22 cellular contexts compared by ENCODE assay signal in genomic region chr2:237383991-237384671, GRCh38. TPM values are rescaled to one million over a fixed set of nuclear protein-coding genes. Genes with fewer than 3 reads are reported as not detected.
A peak's percentile ranks its signal among the peaks of the same experiment; 100 is the strongest.
DNase-seq lines count a peak whose midpoint lies in the region; TF ChIP-seq lines count a peak whose summit lies in the region.
"Had no signal": no experiment of that assay in that cellular context is flagged by ENCODE, and none has a peak within 500 bp of the region (broad histone marks: within the 10 kb centered on the region; RNA-seq: fewer than 3 reads in every experiment).

No MANE protein-coding gene starts in this region.

- no peak overlapping the region for H3K27ac ChIP-seq in mammary epithelial cell (ENCODE audit: insufficient read depth, low read depth, low read length)
- no peak overlapping the region for H3K27ac ChIP-seq in mesenchymal stem cell (ENCODE audit: low read length, poor library complexity, severe bottlenecking)
- H3K27ac ChIP-seq in urinary bladder (ENCODE audit: low read depth): peak overlapping the region; percentile 11
- no peak overlapping the region for H3K27ac ChIP-seq in ascending aorta
- H3K27ac ChIP-seq: A549, KMS-11, tibial artery had no signal

- H2AFZ ChIP-seq in mammary epithelial cell (ENCODE audit: low read depth, low read length): no peak overlapping the region
- H2AFZ ChIP-seq in mesenchymal stem cell (ENCODE audit: low read depth, low read length): no peak overlapping the region

- no peak overlapping the region for H3K14ac ChIP-seq in mesenchymal stem cell (ENCODE audit: low read length in 2 of 2)

- peaks cover 6% of the 10 kb centered on the region for H3K4me1 Mint-ChIP-seq in MCF 10A (ENCODE audit: insufficient read depth, unreplicated experiment)
- H3K4me1 Mint-ChIP-seq: activated B cell treated with CpG ODN at 0.5 μM for 24 hours; activated naive CD8-positive, alpha-beta T cell treated with anti-CD3 and anti-CD28 coated beads for 36 hours; CD8-positive, alpha-beta memory T cell; neural crest cell; stimulated activated effector memory CD8-positive, alpha-beta T cell treated with anti-CD3 and anti-CD28 coated beads, Interleukin-12 subunit alpha, Interleukin-12 subunit beta, amount 100 ng/mL, for 72 hours had no signal

- in situ Hi-C loops in mammary epithelial cell (cut with MboI; ENCODE audit: low sequenced_read_pairs in 2 of 2): no loop called here

- no peak overlapping the region for H2BK5ac ChIP-seq in mesenchymal stem cell (ENCODE audit: low read depth, low read length, poor library complexity, severe bottlenecking)

- no peak overlapping the region for H3K27ac Mint-ChIP-seq in MCF 10A (ENCODE audit: low read depth, unreplicated experiment)
- H3K27ac Mint-ChIP-seq: activated B cell treated with CpG ODN at 0.5 μM for 24 hours; activated CD8-positive, alpha-beta T cell treated with anti-CD3 and anti-CD28 coated beads for 36 hours; activated naive CD8-positive, alpha-beta T cell treated with anti-CD3 and anti-CD28 coated beads for 36 hours; CD8-positive, alpha-beta memory T cell; stimulated activated effector memory CD8-positive, alpha-beta T cell treated with anti-CD3 and anti-CD28 coated beads, Interleukin-12 subunit alpha, Interleukin-12 subunit beta, amount 100 ng/mL, for 72 hours; T-helper 1 cell treated with Interleukin-12 subunit alpha and Interleukin-12 subunit beta and Interleukin-4 antibody, amounts not matched to agents 30 μg/mL and 1 μg/mL, for 36 hours had no signal

- intact Hi-C loops in MCF 10A (cut with micrococcal nuclease): no loop called here
- intact Hi-C loops in mammary epithelial cell (cut with micrococcal nuclease): no loop called here
- intact Hi-C loops in ascending aorta (cut with DNase I): no loop called here

- H3K4me3 Mint-ChIP-seq in MCF 10A (ENCODE audit: unreplicated experiment): no peak overlapping the region
- H3K4me3 Mint-ChIP-seq: activated B cell treated with CpG ODN at 0.5 μM for 24 hours; activated CD8-positive, alpha-beta T cell treated with anti-CD3 and anti-CD28 coated beads for 36 hours; activated naive CD8-positive, alpha-beta T cell treated with anti-CD3 and anti-CD28 coated beads for 36 hours; CD8-positive, alpha-beta memory T cell; neural crest cell; stimulated activated effector memory CD8-positive, alpha-beta T cell treated with anti-CD3 and anti-CD28 coated beads, Interleukin-12 subunit alpha, Interleukin-12 subunit beta, amount 100 ng/mL, for 72 hours; T-helper 1 cell treated with Interleukin-12 subunit alpha and Interleukin-12 subunit beta and Interleukin-4 antibody, amounts not matched to agents 30 μg/mL and 1 μg/mL, for 36 hours had no signal

- WGBS in mammary epithelial cell (ENCODE audit: low coverage, missing lambda C conversion rate): 72% methylated on average over 6 of the region's 6 CpGs
- 66% methylated on average over 6 of the region's 6 CpGs for WGBS in mesenchymal stem cell
- 79% methylated on average over 6 of the region's 6 CpGs for WGBS in urinary bladder

- no peak overlapping the region for H3K9ac ChIP-seq in mammary epithelial cell (ENCODE audit: insufficient read depth, low read length)
- peak overlapping the region; percentile 60 for H3K9ac ChIP-seq in mesenchymal stem cell (ENCODE audit: low read length)
- H3K9ac ChIP-seq: KMS-11 had no signal

- peak overlapping the region; percentile 81 for H4K91ac ChIP-seq in mesenchymal stem cell (ENCODE audit: low read length)

- no peak overlapping the region for H3K4me3 ChIP-seq in mammary epithelial cell (replicated peaks in 1 of 3; ENCODE audit: insufficient read depth in 1 of 3, low read depth in 2 of 3, low read length in 3 of 3)
- H3K4me3 ChIP-seq in cardiac fibroblast (replicated peaks in 1 of 2; ENCODE audit: low read depth in 2 of 2, low read length in 2 of 2): no peak overlapping the region
- no peak overlapping the region for H3K4me3 ChIP-seq in mesenchymal stem cell (ENCODE audit: insufficient read depth in 1 of 2, low read depth in 1 of 2, low read length in 2 of 2)
- no peak overlapping the region for H3K4me3 ChIP-seq in urinary bladder (ENCODE audit: low read depth, low read length)
- no peak overlapping the region for H3K4me3 ChIP-seq in ascending aorta
- H3K4me3 ChIP-seq: A549, tibial artery had no signal

- dilution Hi-C loops in mammary epithelial cell (cut with HindIII; ENCODE audit: low sequenced_read_pairs): loop anchor here (5.0 kb wide), 1 partner anchor 72 kb away; no protein-coding TSS in a partner anchor

- no peak overlapping the region for H2BK120ac ChIP-seq in mesenchymal stem cell (ENCODE audit: low read depth, low read length)

- peak overlapping the region in 1 of 2 experiments; percentile 35 for H3K23ac ChIP-seq in mesenchymal stem cell (ENCODE audit: low read length in 2 of 2)

- DNase-seq in MCF 10A (ENCODE audit: unreplicated experiment) (peak; percentile 36), mammary epithelial cell (no peak), cardiac fibroblast (ENCODE audit: low read depth in 2 of 2) (peak; percentile 95 to 96), mesenchymal stem cell (peak; percentile 94), ascending aorta (ENCODE audit: low spot score in 2 of 2) (no peak), AG08395 (ENCODE audit: low spot score) (no peak)
- DNase-seq in activated CD8-positive, alpha-beta memory T cell treated with anti-CD3 and anti-CD28 coated beads, Interleukin-2, amount 50 U/mL, for 4 hours: no peak
- DNase-seq: activated B cell treated with CpG ODN at 0.5 μM for 24 hours; activated CD8-positive, alpha-beta T cell treated with anti-CD3 and anti-CD28 coated beads for 36 hours; activated naive CD8-positive, alpha-beta T cell treated with anti-CD3 and anti-CD28 coated beads for 36 hours; CD8-positive, alpha-beta memory T cell; NCI-H1105; NCI-H526 treated with DMSO at 0.1 percent for 48 hours; Right ventricle myocardium superior; stimulated activated CD4-positive, alpha-beta T cell treated with anti-CD3 and anti-CD28 coated beads, Interleukin-15, amount 100 ng/mL, for 24 hours; tibial artery had no signal

- no peaks in the 10 kb centered on the region for H3K79me2 ChIP-seq in mammary epithelial cell (ENCODE audit: insufficient read depth, low read length)

- TF ChIP-seq CTCF in MCF 10A (IDR thresholded peaks at IDR 0.05; ENCODE audit: unreplicated experiment) (no peak), mammary epithelial cell (conservative IDR thresholded peaks at IDR 0.05 in 1 of 2, IDR thresholded peaks at IDR 0.05 in 1 of 2; ENCODE audit: extremely low read depth in 1 of 2, insufficient read depth in 1 of 2, low read depth in 1 of 2, low read length in 2 of 2) (no peak), cardiac fibroblast (IDR thresholded peaks at IDR 0.05; ENCODE audit: low read depth, low read length) (no peak), ascending aorta (IDR thresholded peaks at IDR 0.05) (no peak)

- peak overlapping the region; percentile 25 to 77 for H3K18ac ChIP-seq in mesenchymal stem cell (ENCODE audit: low read depth in 1 of 2, low read length in 2 of 2)

- peak overlapping the region; percentile 1 to 92 for H2BK12ac ChIP-seq in mesenchymal stem cell (ENCODE audit: low read length in 2 of 2)

- no peaks in the 10 kb centered on the region for H4K20me1 ChIP-seq in mammary epithelial cell (ENCODE audit: insufficient read depth, low read length)

- POLR2A ChIA-PET in MCF 10A (lab: Yijun Ruan, JAX): no interaction called here

- no peaks in the 10 kb centered on the region for H3K36me3 Mint-ChIP-seq in MCF 10A (ENCODE audit: insufficient read depth, unreplicated experiment)
- H3K36me3 Mint-ChIP-seq: activated naive CD8-positive, alpha-beta T cell treated with anti-CD3 and anti-CD28 coated beads for 36 hours; CD8-positive, alpha-beta memory T cell; stimulated activated effector memory CD8-positive, alpha-beta T cell treated with anti-CD3 and anti-CD28 coated beads, Interleukin-12 subunit alpha, Interleukin-12 subunit beta, amount 100 ng/mL, for 72 hours had no signal

- H3K4me1 ChIP-seq in mammary epithelial cell (ENCODE audit: insufficient read depth, low read length) (no peaks in the 10 kb centered on the region), mesenchymal stem cell (ENCODE audit: control insufficient read depth, insufficient read depth, low read depth, low read length) (no peaks in the 10 kb centered on the region), urinary bladder (ENCODE audit: insufficient read depth) (no peaks in the 10 kb centered on the region), ascending aorta (no peaks in the 10 kb centered on the region)
- H3K4me1 ChIP-seq: A549, tibial artery had no signal

- H4K8ac ChIP-seq in mesenchymal stem cell (ENCODE audit: low read length): no peak overlapping the region

- H2BK15ac ChIP-seq in mesenchymal stem cell (ENCODE audit: low read depth, poor library complexity, severe bottlenecking): peak overlapping the region; percentile 13

- peaks cover 3% of the 10 kb centered on the region for H3K27me3 ChIP-seq in mammary epithelial cell (ENCODE audit: insufficient read depth, low read length)
- H3K27me3 ChIP-seq in mesenchymal stem cell (ENCODE audit: control insufficient read depth in 1 of 2, insufficient read depth in 1 of 2, low read length in 2 of 2): no peaks in the 10 kb centered on the region
- H3K27me3 ChIP-seq in ascending aorta: no peaks in the 10 kb centered on the region
- H3K27me3 ChIP-seq: tibial artery had no signal

- H3K4me2 ChIP-seq in mammary epithelial cell (ENCODE audit: insufficient read depth, low read depth, low read length): no peak overlapping the region
- H3K4me2 ChIP-seq in mesenchymal stem cell (ENCODE audit: low read length, poor library complexity, severe bottlenecking): no peak overlapping the region
- H3K4me2 ChIP-seq: A549, KMS-11 had no signal

- CTCF ChIA-PET in MCF 10A (lab: Yijun Ruan, JAX) (no interaction called here), mammary epithelial cell (lab: Charles Lee; ENCODE audit: low non-redundant PET) (no interaction called here)

- H3K9me3 Mint-ChIP-seq in MCF 10A (ENCODE audit: unreplicated experiment): no peaks in the 10 kb centered on the region
- H3K9me3 Mint-ChIP-seq: activated B cell treated with CpG ODN at 0.5 μM for 24 hours; activated CD8-positive, alpha-beta T cell treated with anti-CD3 and anti-CD28 coated beads for 36 hours; activated naive CD8-positive, alpha-beta T cell treated with anti-CD3 and anti-CD28 coated beads for 36 hours; CD8-positive, alpha-beta memory T cell; stimulated activated effector memory CD8-positive, alpha-beta T cell treated with anti-CD3 and anti-CD28 coated beads, Interleukin-12 subunit alpha, Interleukin-12 subunit beta, amount 100 ng/mL, for 72 hours; T-helper 1 cell treated with Interleukin-12 subunit alpha and Interleukin-12 subunit beta and Interleukin-4 antibody, amounts not matched to agents 30 μg/mL and 1 μg/mL, for 36 hours had no signal

- peaks cover 13% of the 10 kb centered on the region for H3K27me3 Mint-ChIP-seq in MCF 10A (ENCODE audit: insufficient read depth, unreplicated experiment)
- H3K27me3 Mint-ChIP-seq: activated CD8-positive, alpha-beta T cell treated with anti-CD3 and anti-CD28 coated beads for 36 hours; activated naive CD8-positive, alpha-beta T cell treated with anti-CD3 and anti-CD28 coated beads for 36 hours had no signal

- H3K4ac ChIP-seq in mesenchymal stem cell (ENCODE audit: low read depth in 1 of 2, low read length in 2 of 2): peak overlapping the region in 1 of 2 experiments; percentile 10

- BruUV-seq in MCF 10A (replicated peaks; lab: Mats Ljungman, UMichigan) (no TSS peak), mammary epithelial cell (replicated peaks; lab: Mats Ljungman, UMichigan) (no TSS peak)

- H3K36me3 ChIP-seq in mammary epithelial cell (ENCODE audit: insufficient read depth, low read length) (no peaks in the 10 kb centered on the region), mesenchymal stem cell (ENCODE audit: control insufficient read depth in 1 of 2, insufficient read depth in 2 of 2, low read depth in 1 of 2, low read length in 2 of 2) (peaks cover 0 to 100% of the 10 kb centered on the region in 2 experiments), urinary bladder (ENCODE audit: insufficient read depth) (peaks cover 3% of the 10 kb centered on the region), ascending aorta (peaks cover 0 to 34% of the 10 kb centered on the region in 2 donors)

- no peaks in the 10 kb centered on the region for H3K79me1 ChIP-seq in mesenchymal stem cell (replicated peaks; ENCODE audit: low read length, poor library complexity, severe bottlenecking)

- no peak overlapping the region for H2AK5ac ChIP-seq in mesenchymal stem cell (ENCODE audit: low read length, severe bottlenecking)

- no peaks in the 10 kb centered on the region for H3K9me3 ChIP-seq in mammary epithelial cell (replicated peaks; ENCODE audit: insufficient read depth, low read length)
- H3K9me3 ChIP-seq in mesenchymal stem cell (ENCODE audit: control insufficient read depth, low read length): no peaks in the 10 kb centered on the region
- no peaks in the 10 kb centered on the region for H3K9me3 ChIP-seq in ascending aorta
- H3K9me3 ChIP-seq: tibial artery had no signal

RNA-seq across cellular contexts. Expression of gene COL6A3, which starts 29.8 kb away (rescaled TPM):
- total RNA-seq in MCF 10A (2022) (0.19 and 0.61 TPM in 2 replicates), mammary epithelial cell (1 to 10 TPM in 1 of 2 donors, under 1 TPM in 1; 0.14 to 7.2 TPM), urinary bladder (1,173 TPM), ascending aorta (156 TPM)
- polyA plus RNA-seq in mammary epithelial cell (0.16 TPM), urinary bladder (412 TPM)
- polyA minus RNA-seq in mammary epithelial cell: 0.57 TPM
- 173 TPM for polyA plus RNA-seq in mesenchymal stem cell (2013, experiment 1 of 2)
- 153 TPM for polyA plus RNA-seq in mesenchymal stem cell (2013, experiment 2 of 2)

Comparison
In these comparisons a context has a peak if more than half of its experiments do, and no peak if none do; other contexts are left out.
1. DNase-seq: peak in MCF 10A (single experiment), cardiac fibroblast (2 of 2) and mesenchymal stem cell (single experiment); none in mammary epithelial cell (single experiment), activated CD8-positive, alpha-beta memory T cell treated with anti-CD3 and anti-CD28 coated beads, Interleukin-2, amount 50 U/mL, for 4 hours (single experiment), ascending aorta (0 of 2) and AG08395 (single experiment).
2. RNA of gene COL6A3, which starts 29.8 kb away (total RNA-seq): 1,173 TPM in urinary bladder (single experiment) and 156 TPM in ascending aorta (single experiment); 0.14 to 7.2 TPM in mammary epithelial cell and 0.19 to 0.61 TPM in MCF 10A; every median in the first group is over 10 times any median in the second.